Comparison of ENCODE assay signal across 22 cellular contexts in genomic region chr7:1971946-1972654, GRCh38.
A peak's percentile ranks its signal among the peaks of the same experiment; 100 is the strongest.
DNase-seq lines count a peak whose midpoint lies in the region; ATAC-seq, FAIRE-seq and TF ChIP-seq lines count a peak whose summit lies in the region.
"Had no signal": no experiment of that assay in that cellular context is flagged by ENCODE, and none has a peak within 500 bp of the region (broad histone marks: within the 10 kb centered on the region; RNA-seq: fewer than 3 reads in every experiment).

No MANE protein-coding gene starts in this region.

- intact Hi-C loops in Right ventricle myocardium inferior (cut with DNase I) (no loop called here), left cardiac atrium (cut with DNase I) (no loop called here), ascending aorta (cut with DNase I) (no loop called here)

- H3K27ac ChIP-seq in ascending aorta = no peak overlapping the region
- H3K27ac ChIP-seq: HL-60, PC-9 had no signal

- POLR2A ChIA-PET in WTC11 (lab: Charles Lee) = interaction anchor here (0.9 kb wide), 1 partner anchor 9 kb away, joined by 3 read pairs; no protein-coding TSS in a partner anchor

- peak; percentile 70 for FAIRE-seq in urothelium cell line (lab: Jason Lieb, UNC)
- FAIRE-seq: GM12892, H1 had no signal

- H3K4me1 ChIP-seq in ascending aorta = no peaks in the 10 kb centered on the region

- H3K27ac Mint-ChIP-seq in WTC11 = peak overlapping the region; percentile 61; the same call in 1 of the 2 replicates
- H3K27ac Mint-ChIP-seq in naive B cell = peak overlapping the region in 4 of 6 donors; percentile 16 to 78 (median 68)

- H3K27me3 Mint-ChIP-seq in WTC11 (ENCODE audit: low read depth) (no peaks in the 10 kb centered on the region), naive B cell (no peaks in the 10 kb centered on the region)

- H3K36me3 Mint-ChIP-seq in WTC11 = peaks cover 16% of the 10 kb centered on the region
- H3K36me3 Mint-ChIP-seq in naive B cell = peaks cover 9 to 29% of the 10 kb centered on the region in 2 donors

- DNase-seq in Right ventricle myocardium inferior (ENCODE audit: missing footprints) = peak; percentile 37
- no peak for DNase-seq in left cardiac atrium
- DNase-seq in WTC11 (ENCODE audit: low spot score) = no peak
- no peak for DNase-seq in naive B cell
- DNase-seq in urothelium cell line (ENCODE audit: low spot score) = no peak
- DNase-seq in ascending aorta (ENCODE audit: low spot score in 2 of 2) = no peak
- DNase-seq: DMS153, DND-41, NCI-H1048, NCI-H1417, NCI-H1694, NCI-H2029 treated with DMSO at 0.1 percent for 48 hours, NCI-H446 treated with DMSO at 0.1 percent for 48 hours, NCI-H526, NCI-H82, PC-9, SHP77 had no signal

- CTCF ChIA-PET in WTC11 (lab: Charles Lee) = no interaction called here

- no peak overlapping the region for H3K4me3 ChIP-seq in ascending aorta
- H3K4me3 ChIP-seq: PC-9 had no signal

- no peak for ATAC-seq in Right ventricle myocardium inferior
- no peak for ATAC-seq in left cardiac atrium
- ATAC-seq in WTC11 = no peak
- no peak for ATAC-seq in naive B cell (ENCODE audit: low read depth in 2 of 2)
- no peak for ATAC-seq in HG03521 (IDR thresholded peaks at IDR 0.05; ENCODE audit: unreplicated experiment)
- ATAC-seq: HCT116 had no signal

- H3K4me3 Mint-ChIP-seq in WTC11 (no peak overlapping the region), naive B cell (no peak overlapping the region)

- H3K4me1 Mint-ChIP-seq in WTC11 (no peaks in the 10 kb centered on the region), naive B cell (peaks cover 21 to 46% (median 41%) of the 10 kb centered on the region in 3 donors)

- TF ChIP-seq CTCF in WTC11 (IDR thresholded peaks at IDR 0.05) (no peak), ascending aorta (IDR thresholded peaks at IDR 0.05) (no peak)

- no peaks in the 10 kb centered on the region for H3K27me3 ChIP-seq in ascending aorta

- no peaks in the 10 kb centered on the region for H3K36me3 ChIP-seq in ascending aorta

- no peaks in the 10 kb centered on the region for H3K9me3 ChIP-seq in ascending aorta

- H3K9me3 Mint-ChIP-seq in WTC11 (peaks cover 5% of the 10 kb centered on the region; the same call in 1 of the 2 replicates), naive B cell (peaks cover 0 to 2% (median 0%) of the 10 kb centered on the region in 7 donors)

TF ChIP-seq in WTC11, 78 proteins besides CTCF, POLR2A, EP300 and RAD21 (continues in another document):
- no peak for TF ChIP-seq ATF2 (CRISPR knock-in tag; IDR thresholded peaks at IDR 0.05; ENCODE audit: borderline replicate concordance, low read depth)
- no peak for TF ChIP-seq PREB (CRISPR knock-in tag; IDR thresholded peaks at IDR 0.05; ENCODE audit: borderline replicate concordance)
- no peak for TF ChIP-seq NR3C1 (CRISPR knock-in tag; conservative IDR thresholded peaks at IDR 0.05; ENCODE audit: low read depth)
- no peak for TF ChIP-seq ZNF532 (CRISPR knock-in tag; IDR thresholded peaks at IDR 0.05; ENCODE audit: borderline replicate concordance)
- TF ChIP-seq NFYB (CRISPR knock-in tag; conservative IDR thresholded peaks at IDR 0.05; ENCODE audit: low read depth) = no peak
- no peak for TF ChIP-seq FOXJ3 (CRISPR knock-in tag; IDR thresholded peaks at IDR 0.05; ENCODE audit: borderline replicate concordance)
- no peak for TF ChIP-seq SMAD3 (CRISPR knock-in tag; IDR thresholded peaks at IDR 0.05; ENCODE audit: borderline replicate concordance)
- no peak for TF ChIP-seq MAX (CRISPR knock-in tag; IDR thresholded peaks at IDR 0.05)
- TF ChIP-seq TEAD1 (CRISPR knock-in tag; IDR thresholded peaks at IDR 0.05) = no peak
- TF ChIP-seq STAT6 (CRISPR knock-in tag; conservative IDR thresholded peaks at IDR 0.05; ENCODE audit: low read depth) = no peak
- TF ChIP-seq ZNF219 (CRISPR knock-in tag; IDR thresholded peaks at IDR 0.05; ENCODE audit: borderline replicate concordance) = no peak
- no peak for TF ChIP-seq TCF7 (CRISPR knock-in tag; IDR thresholded peaks at IDR 0.05; ENCODE audit: low read depth)
- TF ChIP-seq RELA (CRISPR knock-in tag; IDR thresholded peaks at IDR 0.05; ENCODE audit: borderline replicate concordance) = no peak
- no peak for TF ChIP-seq CREB1 (CRISPR knock-in tag; IDR thresholded peaks at IDR 0.05)
- TF ChIP-seq CBFB (CRISPR knock-in tag; IDR thresholded peaks at IDR 0.05; ENCODE audit: low read depth) = no peak
- TF ChIP-seq GTF2I (CRISPR knock-in tag; conservative IDR thresholded peaks at IDR 0.05) = no peak
